ENCODE assay signal across 10 cellular contexts in the genomic region with DNA sequence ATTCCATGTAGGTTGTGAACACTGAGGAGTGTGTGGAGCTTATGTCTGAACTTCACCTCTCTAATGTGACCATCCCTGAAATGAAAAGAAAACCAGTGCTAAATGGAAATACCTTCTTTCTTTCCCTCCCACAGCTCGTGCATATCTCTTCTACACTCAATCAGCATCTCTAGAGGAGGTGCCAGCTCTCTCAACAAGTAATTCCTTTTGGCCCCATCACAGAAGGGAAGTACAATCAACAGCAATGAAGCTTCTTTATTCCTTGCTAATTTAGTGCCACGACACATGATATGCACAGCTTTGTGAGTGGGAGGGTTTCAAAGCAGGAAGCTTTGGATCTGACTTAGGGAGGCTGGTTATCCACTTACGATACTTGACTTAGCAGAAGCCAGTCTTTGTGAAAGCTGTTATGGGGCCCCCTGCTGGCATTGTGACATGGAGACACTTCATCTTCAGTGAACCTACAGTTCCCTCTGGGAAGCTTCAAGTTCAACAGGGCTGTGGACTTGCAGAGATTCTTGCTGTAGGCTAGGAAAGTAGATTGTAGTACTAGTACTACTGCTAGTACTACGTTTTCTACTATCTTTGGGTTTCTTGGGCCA.
DNase-seq lines count a peak whose midpoint lies in the region; ATAC-seq and TF ChIP-seq lines count a peak whose summit lies in the region.
"Had no signal": no experiment of that assay in that cellular context is flagged by ENCODE, and none has a peak within 500 bp of the region (broad histone marks: within the 10 kb centered on the region; RNA-seq: fewer than 3 reads in every experiment).

No MANE protein-coding gene starts in this region.

- H3K27me3 ChIP-seq in Panc1 (ENCODE audit: control insufficient read depth, insufficient read depth, low read length), result no peaks in the 10 kb centered on the region
- H3K27me3 ChIP-seq: BLaER1 treated with 17β-estradiol and CSF1 and Interleukin-3, amounts not matched to agents 10 nM and 100 nM had no signal

- H3K36me3 ChIP-seq in Panc1 (ENCODE audit: control insufficient read depth, insufficient read depth, low read length), result no peaks in the 10 kb centered on the region
- H3K36me3 ChIP-seq: BLaER1 treated with 17β-estradiol and CSF1 and Interleukin-3, amounts not matched to agents 10 nM and 100 nM had no signal

- DNase-seq in NCI-H2171 treated with DMSO at 0.1 percent for 48 hours (lab: John Stamatoyannopoulos, UW), result peak; percentile 18
- DNase-seq in NCI-H2171 (lab: John Stamatoyannopoulos, UW), result no peak
- no peak for DNase-seq in Panc1 (ENCODE audit: low read depth, low spot score)
- DNase-seq in MCF 10A (ENCODE audit: unreplicated experiment), result peak; percentile 78
- peak; percentile 37 to 65 for DNase-seq in left colon
- DNase-seq in stimulated activated naive CD8-positive, alpha-beta T cell treated with anti-CD3 and anti-CD28 coated beads, Interleukin-15, Interleukin-2, amounts not matched to agents 100 U/mL and 50 U/mL, for 24 hours, result peak; percentile 34

- H3K4me3 Mint-ChIP-seq in MCF 10A (ENCODE audit: unreplicated experiment), result no peak overlapping the region
- H3K4me3 Mint-ChIP-seq: stimulated activated naive CD8-positive, alpha-beta T cell treated with anti-CD3 and anti-CD28 coated beads, Interleukin-15, Interleukin-2, amounts not matched to agents 100 ng/mL and 50 ng/mL, for 24 hours had no signal

- peak; percentile 64 for TF ChIP-seq CTCF in Panc1 (IDR thresholded peaks at IDR 0.05)
- peak; percentile 46 for TF ChIP-seq CTCF in MCF 10A (IDR thresholded peaks at IDR 0.05; ENCODE audit: unreplicated experiment)

- in situ Hi-C loops in Panc1 (cut with HindIII; ENCODE audit: low pct_unique_long_range_greater_than_20kb, low sequenced_read_pairs), result no loop called here

- no peak overlapping the region for H3K4me3 ChIP-seq in Panc1 (ENCODE audit: low read depth in 2 of 2, low read length in 2 of 2)
- H3K4me3 ChIP-seq: BLaER1 treated with 17β-estradiol and CSF1 and Interleukin-3, amounts not matched to agents 10 nM and 100 nM had no signal

- H3K27ac ChIP-seq in Panc1 (ENCODE audit: low read length), result no peak overlapping the region

- no peaks in the 10 kb centered on the region for H3K27me3 Mint-ChIP-seq in MCF 10A (ENCODE audit: insufficient read depth, unreplicated experiment)
- H3K27me3 Mint-ChIP-seq: stimulated activated naive CD8-positive, alpha-beta T cell treated with anti-CD3 and anti-CD28 coated beads, Interleukin-15, Interleukin-2, amounts not matched to agents 100 ng/mL and 50 ng/mL, for 24 hours had no signal

- H3K4me1 ChIP-seq in Panc1 (ENCODE audit: control insufficient read depth, insufficient read depth, low read length), result no peaks in the 10 kb centered on the region

- H3K4me1 Mint-ChIP-seq in MCF 10A (ENCODE audit: insufficient read depth, unreplicated experiment), result no peaks in the 10 kb centered on the region

- CTCF ChIA-PET in Panc1 (lab: Charles Lee), result no interaction called here
- CTCF ChIA-PET in MCF 10A (lab: Yijun Ruan, JAX), result interaction anchor here (0.6 to 1.6 kb wide), 11 partner anchors 10 to 189 kb away, joined by 3 to 4 read pairs (median 3); no protein-coding TSS in a partner anchor

- intact Hi-C loops in Panc1 (cut with micrococcal nuclease; ENCODE audit: unreplicated experiment), result no loop called here
- intact Hi-C loops in MCF 10A (cut with micrococcal nuclease), result loop anchor here (1.0 kb wide), 1 partner anchor 114 kb away; no protein-coding TSS in a partner anchor
- intact Hi-C loops in left colon (cut with DNase I, micrococcal nuclease), result no loop called here

- POLR2A ChIA-PET in Panc1 (lab: Charles Lee) (no interaction called here), MCF 10A (lab: Yijun Ruan, JAX) (no interaction called here)

- H3K27ac Mint-ChIP-seq in MCF 10A (ENCODE audit: low read depth, unreplicated experiment), result no peak overlapping the region
- H3K27ac Mint-ChIP-seq: stimulated activated naive CD8-positive, alpha-beta T cell treated with anti-CD3 and anti-CD28 coated beads, Interleukin-15, Interleukin-2, amounts not matched to agents 100 ng/mL and 50 ng/mL, for 24 hours had no signal

- ATAC-seq in HG03521 (IDR thresholded peaks at IDR 0.05; ENCODE audit: unreplicated experiment) (peak; percentile 62), Panc1 (no peak), left colon (peak; percentile 33), GM21576 (IDR thresholded peaks at IDR 0.05; ENCODE audit: unreplicated experiment) (no peak)
- no peak for ATAC-seq in stimulated activated naive CD8-positive, alpha-beta T cell treated with anti-CD3 and anti-CD28 coated beads, Interleukin-15, Interleukin-2, amounts not matched to agents 100 U/mL and 50 U/mL, for 24 hours

- no peaks in the 10 kb centered on the region for H3K36me3 Mint-ChIP-seq in MCF 10A (ENCODE audit: insufficient read depth, unreplicated experiment)

- no peaks in the 10 kb centered on the region for H3K9me3 ChIP-seq in Panc1 (ENCODE audit: control insufficient read depth, insufficient read depth, low read depth, low read length)

- no peaks in the 10 kb centered on the region for H3K9me3 Mint-ChIP-seq in MCF 10A (ENCODE audit: unreplicated experiment)
- H3K9me3 Mint-ChIP-seq: stimulated activated naive CD8-positive, alpha-beta T cell treated with anti-CD3 and anti-CD28 coated beads, Interleukin-15, Interleukin-2, amounts not matched to agents 100 ng/mL and 50 ng/mL, for 24 hours had no signal

- no TSS peak for BruUV-seq in Panc1 (replicated peaks; lab: Mats Ljungman, UMichigan)
- BruUV-seq in MCF 10A (replicated peaks; lab: Mats Ljungman, UMichigan), result no TSS peak

Comparison
In these comparisons a context has a peak if more than half of its experiments do, and no peak if none do; other contexts are left out.
1. DNase-seq: peak in NCI-H2171 treated with DMSO at 0.1 percent for 48 hours (single experiment), MCF 10A (single experiment), left colon (2 of 2) and stimulated activated naive CD8-positive, alpha-beta T cell treated with anti-CD3 and anti-CD28 coated beads, Interleukin-15, Interleukin-2, amounts not matched to agents 100 U/mL and 50 U/mL, for 24 hours (single experiment); none in NCI-H2171 (single experiment) and Panc1 (single experiment).
2. ATAC-seq: peak in HG03521 (single experiment) and left colon (single experiment); none in Panc1 (single experiment), stimulated activated naive CD8-positive, alpha-beta T cell treated with anti-CD3 and anti-CD28 coated beads, Interleukin-15, Interleukin-2, amounts not matched to agents 100 U/mL and 50 U/mL, for 24 hours (single experiment) and GM21576 (single experiment).